ENCODE assay signal across 27 cellular contexts in the genomic region with DNA sequence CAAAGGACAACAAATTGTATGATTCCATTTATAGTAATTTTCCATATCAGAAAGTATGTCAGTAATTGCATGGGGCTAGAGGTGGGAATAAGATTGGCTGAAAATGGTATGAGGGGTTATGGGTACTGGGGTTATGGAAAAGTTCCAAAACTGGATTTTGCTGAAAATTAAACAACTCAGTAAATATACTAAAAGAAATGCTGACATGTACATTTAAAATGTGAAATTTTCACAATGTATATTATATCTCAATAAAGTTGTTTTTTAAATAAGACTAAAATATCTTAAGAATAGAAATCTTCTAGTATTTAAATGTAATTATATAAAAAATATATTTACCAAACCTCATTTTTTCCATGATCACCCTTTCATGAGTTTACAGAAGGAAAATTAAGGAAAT.
"Had no signal": no experiment of that assay in that cellular context is flagged by ENCODE, and none has a peak within 500 bp of the region (broad histone marks: within the 10 kb centered on the region; RNA-seq: fewer than 3 reads in every experiment).

No MANE protein-coding gene starts in this region.

- H3K27ac Mint-ChIP-seq: dendritic cell treated with granulocyte-macrophage colony-stimulating factor and Interleukin-4, amounts not matched to agents 40 ng/mL and 50 ng/mL, for 4 days; effector memory CD8-positive, alpha-beta T cell; endodermal cell; immature natural killer cell; mesothelial cell of epicardium had no signal

- H3K27me3 ChIP-seq: colonic mucosa, esophagus squamous epithelium, gastroesophageal sphincter, heart left ventricle, hepatocyte, left lung had no signal

- H3K36me3 Mint-ChIP-seq: mesothelial cell of epicardium, naive B cell had no signal

- DNase-seq: colonic mucosa; cortex of kidney; effector CD8-positive, alpha-beta T cell; effector memory CD8-positive, alpha-beta T cell; endodermal cell; erythroblast; esophagus squamous epithelium; foreskin fibroblast; foreskin melanocyte; heart left ventricle; hypothalamus; immature natural killer cell; islet precursor cell; left cardiac atrium; left lung; left ventricle myocardium superior; lower lobe of right lung; mesenchymal stem cell; mucosa of descending colon; naive B cell had no signal

- H3K9me3 ChIP-seq: colonic mucosa, esophagus squamous epithelium, gastroesophageal sphincter, heart left ventricle, left lung, lower lobe of right lung, mucosa of descending colon had no signal

- H3K4me1 Mint-ChIP-seq: immature natural killer cell, naive B cell had no signal

- H3K4me3 Mint-ChIP-seq: dendritic cell treated with granulocyte-macrophage colony-stimulating factor and Interleukin-4, amounts not matched to agents 40 ng/mL and 50 ng/mL, for 4 days; effector memory CD8-positive, alpha-beta T cell; endodermal cell; immature natural killer cell; mesothelial cell of epicardium; naive B cell had no signal

- ATAC-seq: effector memory CD8-positive, alpha-beta T cell; esophagus mucosa; gastroesophageal sphincter; heart left ventricle; left cardiac atrium; left lung; left ventricle myocardium superior; lower lobe of right lung; mucosa of descending colon had no signal

- H3K27me3 Mint-ChIP-seq: dendritic cell treated with granulocyte-macrophage colony-stimulating factor and Interleukin-4, amounts not matched to agents 40 ng/mL and 50 ng/mL, for 4 days; effector memory CD8-positive, alpha-beta T cell; naive B cell had no signal

- H3K9me3 Mint-ChIP-seq: endodermal cell, mesothelial cell of epicardium had no signal

- H3K27ac ChIP-seq: colonic mucosa, epithelial cell of prostate, esophagus squamous epithelium, gastroesophageal sphincter, heart left ventricle, hepatocyte, left lung, lower lobe of right lung had no signal

- H3K4me3 ChIP-seq: colonic mucosa, esophagus squamous epithelium, gastroesophageal sphincter, heart left ventricle, hepatocyte, left lung, lower lobe of right lung, mucosa of descending colon had no signal

- H3K36me3 ChIP-seq: colonic mucosa, esophagus squamous epithelium, gastroesophageal sphincter, heart left ventricle, left lung, lower lobe of right lung had no signal

- H3K4me1 ChIP-seq: colonic mucosa, esophagus squamous epithelium, gastroesophageal sphincter, left lung, lower lobe of right lung had no signal

- FAIRE-seq: endometrium had no signal

- H3K4me2 ChIP-seq: hepatocyte had no signal
